8 cellular contexts compared by ENCODE assay signal in the genomic region with DNA sequence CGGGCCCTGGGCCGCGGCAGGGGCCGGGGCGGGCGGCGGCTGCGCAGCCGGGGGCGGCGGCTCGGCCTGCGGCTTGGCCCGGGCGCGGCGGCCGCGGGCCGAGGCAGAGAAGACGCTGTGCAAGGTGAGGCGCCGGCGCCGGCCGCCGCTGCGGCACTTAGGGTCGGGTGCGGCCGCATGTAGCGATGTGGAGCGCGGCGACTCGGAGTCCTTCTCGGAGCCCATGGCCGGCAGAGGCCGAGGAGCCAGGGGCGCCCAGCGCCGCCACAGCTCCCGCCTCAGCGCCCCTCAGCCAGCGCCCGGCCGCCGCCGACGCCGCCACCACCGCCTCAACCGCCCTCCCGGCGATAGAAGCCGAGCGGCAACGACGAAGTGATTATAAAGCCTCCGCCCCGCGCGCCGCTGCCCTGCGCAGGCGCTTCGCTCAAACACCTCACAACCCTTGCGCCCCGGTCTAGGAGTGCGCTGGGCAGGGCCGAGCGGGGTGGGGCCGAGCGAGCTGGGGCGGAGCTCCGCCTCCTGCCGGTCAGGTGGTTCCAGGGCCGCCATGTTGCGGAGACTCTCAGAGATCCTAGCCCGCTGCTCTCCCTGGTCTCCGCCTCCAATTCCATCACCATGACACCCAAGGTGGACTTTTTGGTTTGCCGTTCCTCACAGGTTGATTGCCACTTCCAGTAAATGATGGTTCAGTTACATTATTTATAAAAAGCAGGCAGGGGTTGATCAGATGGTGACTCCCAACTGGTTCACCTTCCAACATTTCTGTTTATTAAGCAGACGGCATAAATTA. TPM values are rescaled to one million over a fixed set of nuclear protein-coding genes. Genes with fewer than 3 reads are reported as not detected.
DNase-seq lines count a peak whose midpoint lies in the region; ATAC-seq and TF ChIP-seq lines count a peak whose summit lies in the region.

A gene with protein sequence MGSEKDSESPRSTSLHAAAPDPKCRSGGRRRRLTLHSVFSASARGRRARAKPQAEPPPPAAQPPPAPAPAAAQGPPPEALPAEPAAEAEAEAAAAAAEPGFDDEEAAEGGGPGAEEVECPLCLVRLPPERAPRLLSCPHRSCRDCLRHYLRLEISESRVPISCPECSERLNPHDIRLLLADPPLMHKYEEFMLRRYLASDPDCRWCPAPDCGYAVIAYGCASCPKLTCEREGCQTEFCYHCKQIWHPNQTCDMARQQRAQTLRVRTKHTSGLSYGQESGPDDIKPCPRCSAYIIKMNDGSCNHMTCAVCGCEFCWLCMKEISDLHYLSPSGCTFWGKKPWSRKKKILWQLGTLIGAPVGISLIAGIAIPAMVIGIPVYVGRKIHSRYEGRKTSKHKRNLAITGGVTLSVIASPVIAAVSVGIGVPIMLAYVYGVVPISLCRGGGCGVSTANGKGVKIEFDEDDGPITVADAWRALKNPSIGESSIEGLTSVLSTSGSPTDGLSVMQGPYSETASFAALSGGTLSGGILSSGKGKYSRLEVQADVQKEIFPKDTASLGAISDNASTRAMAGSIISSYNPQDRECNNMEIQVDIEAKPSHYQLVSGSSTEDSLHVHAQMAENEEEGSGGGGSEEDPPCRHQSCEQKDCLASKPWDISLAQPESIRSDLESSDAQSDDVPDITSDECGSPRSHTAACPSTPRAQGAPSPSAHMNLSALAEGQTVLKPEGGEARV (minus strand): TSS at position 349 of the 790 bp plus-strand sequence. CDS start 124 bp downstream, at position 225.

- TF ChIP-seq POLR2A in GM15510 (IDR thresholded peaks at IDR 0.05; ENCODE audit: borderline replicate concordance, extremely low read depth, insufficient read length): peak; percentile 99
- peak; percentile 97 to 99 for TF ChIP-seq POLR2A in uterus (IDR thresholded peaks at IDR 0.05)

- H3K4me1 ChIP-seq in right atrium auricular region (peaks cover 0 to 35% of the 10 kb centered on the region in 2 donors), uterus (peaks cover 0 to 4% of the 10 kb centered on the region in 2 donors)

- intact Hi-C loops in uterus (cut with DNase I; ENCODE audit: low total_unique reads): no loop called here

- H3K9me3 ChIP-seq in right atrium auricular region (no peaks in the 10 kb centered on the region), uterus (no peaks in the 10 kb centered on the region)

- H3K27ac ChIP-seq in angular gyrus (ENCODE audit: low read depth, low read length): peak within 1 kb of the TSS; percentile 55
- peak within 1 kb of the TSS; percentile 86 to 92 for H3K27ac ChIP-seq in right atrium auricular region
- H3K27ac ChIP-seq in uterus: peak within 1 kb of the TSS; percentile 96 to 99

- no peaks in the 10 kb centered on the region for H3K36me3 ChIP-seq in right atrium auricular region
- H3K36me3 ChIP-seq in uterus: no peaks in the 10 kb centered on the region

- DNase-seq in NCI-H187 (lab: John Stamatoyannopoulos, UW): peak; percentile 90
- peak; percentile 88 to 97 (median 93) for DNase-seq in T-helper 2 cell
- DNase-seq in right atrium auricular region (ENCODE audit: low spot score): peak; percentile 94
- peak; percentile 78 for DNase-seq in pulmonary artery endothelial cell (ENCODE audit: low read depth, low spot score)
- DNase-seq in uterus: peak; percentile 93 to 95

- TF ChIP-seq CTCF in right atrium auricular region (IDR thresholded peaks at IDR 0.05) (peak in 1 of 2 donors; percentile 44), uterus (IDR thresholded peaks at IDR 0.05) (peak in 3 of 4 experiments; percentile 29 to 39 (median 39))

- H3K27me3 ChIP-seq in right atrium auricular region: no peaks in the 10 kb centered on the region
- H3K27me3 ChIP-seq in uterus: no peaks in the 10 kb centered on the region

- peak; percentile 90 for ATAC-seq in HG02885 (IDR thresholded peaks at IDR 0.05; ENCODE audit: poor library complexity, unreplicated experiment)

- H3K4me3 ChIP-seq in right atrium auricular region: peak within 1 kb of the TSS; percentile 84 to 86
- peak within 1 kb of the TSS; percentile 81 to 98 for H3K4me3 ChIP-seq in uterus

RNA-seq across cellular contexts. Expression of the gene that starts here (rescaled TPM):
- total RNA-seq in right atrium auricular region (10 to 100 TPM; 10.2 to 10.3 TPM), pulmonary artery endothelial cell (30.9 and 31.2 TPM in 2 replicates), uterus (10 to 100 TPM; 13.2 to 23.4 (median 17.4) TPM)

Comparison
In these comparisons a context has a peak if more than half of its experiments do, and no peak if none do; other contexts are left out.
1. Peak in every context shown above with its lines: DNase-seq, ATAC-seq, H3K4me3 ChIP-seq and H3K27ac ChIP-seq.